24 cellular contexts compared by ENCODE assay signal in genomic region chr7:132290021-132290420, GRCh38.
"Had no signal": no experiment of that assay in that cellular context is flagged by ENCODE, and none has a peak within 500 bp of the region (broad histone marks: within the 10 kb centered on the region; RNA-seq: fewer than 3 reads in every experiment).

No MANE protein-coding gene starts in this region.

- H3K27me3 ChIP-seq: adrenal gland, breast epithelium had no signal

- H3K4me1 ChIP-seq: adrenal gland, breast epithelium had no signal

- H3K27ac ChIP-seq: adrenal gland, breast epithelium had no signal

- H3K36me3 ChIP-seq: adrenal gland, breast epithelium had no signal

- H3K9me3 ChIP-seq: adrenal gland, breast epithelium had no signal

- DNase-seq: activated CD4-positive, alpha-beta T cell treated with anti-CD3 and anti-CD28 coated beads for 48 hours; activated CD4-positive, alpha-beta T cell treated with anti-CD3 and anti-CD28 coated beads, Interleukin-2, amount 50 U/mL, for 4 hours; activated CD4-positive, CD25-positive, alpha-beta regulatory T cell treated with anti-CD3 and anti-CD28 coated beads, Interleukin-2, amount 50 U/mL, for 72 hours; activated CD8-positive, alpha-beta memory T cell treated with anti-CD3 and anti-CD28 coated beads, Interleukin-2, amount 50 U/mL, for 48 hours; activated CD8-positive, alpha-beta T cell treated with anti-CD3 and anti-CD28 coated beads, Interleukin-2, amount 10 ng/mL, durations not matched to agents 7 days and 5 days; activated naive CD4-positive, alpha-beta T cell treated with anti-CD3 and anti-CD28 coated beads, Interleukin-2, amount 50 U/mL, for 16 hours; activated naive CD8-positive, alpha-beta T cell treated with anti-CD3 and anti-CD28 coated beads, Interleukin-2, amount 10 ng/mL, durations not matched to agents 7 days and 5 days; activated T-cell treated with anti-CD3 and anti-CD28 coated beads, Interleukin-2, amount 50 U/mL, for 1 hour; adrenal gland; anterior cingulate cortex; central memory CD4-positive, alpha-beta T cell; IMR-90; Kasumi-1; KBM-7; NCI-H1436; NCI-H187; NCI-H2171; NCI-H2227 treated with DMSO at 0.1 percent for 48 hours; NCI-H510A; NCI-H526 treated with DMSO at 0.1 percent for 48 hours; SIG-M5; T-helper 17 cell; T-helper 9 cell had no signal

- H3K4me3 ChIP-seq: adrenal gland, breast epithelium had no signal
